11 cellular contexts compared by ENCODE assay signal in genomic region chr21:28283652-28284490, GRCh38.
DNase-seq lines count a peak whose midpoint lies in the region; ATAC-seq, FAIRE-seq and TF ChIP-seq lines count a peak whose summit lies in the region.
"Had no signal": no experiment of that assay in that cellular context is flagged by ENCODE, and none has a peak within 500 bp of the region (broad histone marks: within the 10 kb centered on the region; RNA-seq: fewer than 3 reads in every experiment).

No MANE protein-coding gene starts in this region.

- no peak for ATAC-seq in foreskin keratinocyte

- H3K79me2 ChIP-seq in smooth muscle cell (ENCODE audit: low read depth), result no peaks in the 10 kb centered on the region

- H4K20me1 ChIP-seq in smooth muscle cell (ENCODE audit: low read depth), result no peaks in the 10 kb centered on the region

- H3K27ac ChIP-seq in smooth muscle cell (ENCODE audit: low read depth) (peak overlapping the region; percentile 6), foreskin keratinocyte (no peak overlapping the region)
- H3K27ac ChIP-seq: dorsolateral prefrontal cortex had no signal

- no peaks in the 10 kb centered on the region for H3K4me1 ChIP-seq in smooth muscle cell (ENCODE audit: low read depth)
- no peaks in the 10 kb centered on the region for H3K4me1 ChIP-seq in foreskin keratinocyte

- TF ChIP-seq CTCF in HFF-Myc (IDR thresholded peaks at IDR 0.05; ENCODE audit: low read depth, low read length, missing control alignments), result no peak
- no peak for TF ChIP-seq CTCF in kidney epithelial cell (IDR thresholded peaks at IDR 0.05; ENCODE audit: insufficient read depth, low read length, poor library complexity, severe bottlenecking)
- TF ChIP-seq CTCF in smooth muscle cell (IDR thresholded peaks at IDR 0.05; ENCODE audit: borderline replicate concordance, insufficient read depth, poor library complexity, severe bottlenecking), result no peak
- TF ChIP-seq CTCF in foreskin keratinocyte (conservative IDR thresholded peaks at IDR 0.05), result no peak

- H3K4me3 ChIP-seq in HFF-Myc (replicated peaks; ENCODE audit: low read depth, low read length), result no peak overlapping the region
- no peak overlapping the region for H3K4me3 ChIP-seq in kidney epithelial cell (ENCODE audit: low read depth, low read length)
- H3K4me3 ChIP-seq in smooth muscle cell, result no peak overlapping the region
- H3K4me3 ChIP-seq: dorsolateral prefrontal cortex had no signal

- H2AFZ ChIP-seq in smooth muscle cell (ENCODE audit: low read depth), result peak overlapping the region; percentile 83

- no peaks in the 10 kb centered on the region for H3K27me3 Mint-ChIP-seq in activated T-helper 2 cell treated with anti-CD3 and anti-CD28 coated beads, Interferon-gamma antibody, Interleukin-2, Interleukin-4, amounts not matched to agents 10 μg/mL and 5 μg/mL and 100 μg/mL, durations not matched to agents 14 hours and 24 hours and 36 hours (ENCODE audit: low read depth)

- no peak overlapping the region for H3K9ac ChIP-seq in smooth muscle cell (ENCODE audit: low read depth)

- H3K36me3 Mint-ChIP-seq in activated T-helper 2 cell treated with anti-CD3 and anti-CD28 coated beads, Interferon-gamma antibody, Interleukin-2, Interleukin-4, amounts not matched to agents 10 μg/mL and 5 μg/mL and 100 μg/mL, durations not matched to agents 14 hours and 24 hours and 36 hours (ENCODE audit: low read depth), result no peaks in the 10 kb centered on the region

- H3K9me3 ChIP-seq in smooth muscle cell (replicated peaks; ENCODE audit: low read depth), result peaks cover 4% of the 10 kb centered on the region

- peaks cover 3% of the 10 kb centered on the region for H3K9me3 Mint-ChIP-seq in activated T-helper 2 cell treated with anti-CD3 and anti-CD28 coated beads, Interferon-gamma antibody, Interleukin-2, Interleukin-4, amounts not matched to agents 10 μg/mL and 5 μg/mL and 100 μg/mL, durations not matched to agents 14 hours and 24 hours and 36 hours

- no peaks in the 10 kb centered on the region for H3K4me1 Mint-ChIP-seq in activated T-helper 2 cell treated with anti-CD3 and anti-CD28 coated beads, Interferon-gamma antibody, Interleukin-2, Interleukin-4, amounts not matched to agents 10 μg/mL and 5 μg/mL and 100 μg/mL, durations not matched to agents 14 hours and 24 hours and 36 hours (ENCODE audit: low read depth)

- no peaks in the 10 kb centered on the region for H3K36me3 ChIP-seq in kidney epithelial cell (ENCODE audit: control insufficient read depth, insufficient read depth, low read length)
- H3K36me3 ChIP-seq in smooth muscle cell (ENCODE audit: low read depth), result no peaks in the 10 kb centered on the region

- no peak overlapping the region for H3K4me3 Mint-ChIP-seq in activated T-helper 2 cell treated with anti-CD3 and anti-CD28 coated beads, Interferon-gamma antibody, Interleukin-2, Interleukin-4, amounts not matched to agents 10 μg/mL and 5 μg/mL and 100 μg/mL, durations not matched to agents 14 hours and 24 hours and 36 hours (ENCODE audit: low read depth)

- H3K4me2 ChIP-seq in smooth muscle cell, result no peak overlapping the region

- DNase-seq in HFF-Myc (ENCODE audit: extremely low read depth, low read depth), result peak; percentile 35
- DNase-seq in brain pericyte (ENCODE audit: low read depth, low spot score), result peak; percentile 80
- DNase-seq in kidney epithelial cell (ENCODE audit: low read depth), result peak; percentile 21
- DNase-seq in smooth muscle cell (lab: John Stamatoyannopoulos, UW; ENCODE audit: unreplicated experiment), result no peak
- DNase-seq in foreskin keratinocyte, result no peak
- DNase-seq in GM12892 (ENCODE audit: insufficient read length), result no peak
- DNase-seq in NCI-H69 (lab: John Stamatoyannopoulos, UW), result no peak
- no peak for DNase-seq in activated T-helper 2 cell treated with anti-CD3 and anti-CD28 coated beads, Interferon-gamma antibody, Interleukin-2, Interleukin-4, amounts not matched to agents 10 μg/mL and 5 μg/mL and 100 μg/mL, durations not matched to agents 14 hours and 24 hours and 36 hours (ENCODE audit: low spot score)
- DNase-seq: activated CD8-positive, alpha-beta memory T cell treated with anti-CD3 and anti-CD28 coated beads, Interleukin-2, amount 50 U/mL, for 4 hours; dorsolateral prefrontal cortex; NCI-H146 had no signal

- intact Hi-C loops in activated T-helper 2 cell treated with anti-CD3 and anti-CD28 coated beads, Interferon-gamma antibody, Interleukin-2, Interleukin-4, amounts not matched to agents 10 μg/mL and 5 μg/mL and 100 μg/mL, durations not matched to agents 14 hours and 24 hours and 36 hours (cut with micrococcal nuclease), result no loop called here

- H3K27me3 ChIP-seq in kidney epithelial cell (ENCODE audit: control insufficient read depth, insufficient read depth, low read length) (no peaks in the 10 kb centered on the region), smooth muscle cell (ENCODE audit: low read depth) (no peaks in the 10 kb centered on the region), foreskin keratinocyte (no peaks in the 10 kb centered on the region)
- H3K27me3 ChIP-seq: dorsolateral prefrontal cortex had no signal

- no peak for TF ChIP-seq POLR2A in GM12892 (IDR thresholded peaks at IDR 0.05; ENCODE audit: low read depth, low read length)

- H3F3A ChIP-seq in smooth muscle cell (ENCODE audit: low read depth), result peaks cover 5% of the 10 kb centered on the region

- 5% methylated on average over 4 of the region's 4 CpGs for WGBS in smooth muscle cell (ENCODE audit: low lambda C conversion rate)

- no peak for FAIRE-seq in GM12892 (lab: Jason Lieb, UNC)

- no peak overlapping the region for H3K27ac Mint-ChIP-seq in activated T-helper 2 cell treated with anti-CD3 and anti-CD28 coated beads, Interferon-gamma antibody, Interleukin-2, Interleukin-4, amounts not matched to agents 10 μg/mL and 5 μg/mL and 100 μg/mL, durations not matched to agents 14 hours and 24 hours and 36 hours

Comparison
In these comparisons a context has a peak if more than half of its experiments do, and no peak if none do; other contexts are left out.
1. DNase-seq: peak in HFF-Myc (single experiment), brain pericyte (single experiment) and kidney epithelial cell (single experiment); none in smooth muscle cell (single experiment), foreskin keratinocyte (0 of 2), GM12892 (single experiment), NCI-H69 (single experiment) and activated T-helper 2 cell treated with anti-CD3 and anti-CD28 coated beads, Interferon-gamma antibody, Interleukin-2, Interleukin-4, amounts not matched to agents 10 μg/mL and 5 μg/mL and 100 μg/mL, durations not matched to agents 14 hours and 24 hours and 36 hours (single experiment).